Comparison of ENCODE assay signal across 16 cellular contexts in the genomic region with DNA sequence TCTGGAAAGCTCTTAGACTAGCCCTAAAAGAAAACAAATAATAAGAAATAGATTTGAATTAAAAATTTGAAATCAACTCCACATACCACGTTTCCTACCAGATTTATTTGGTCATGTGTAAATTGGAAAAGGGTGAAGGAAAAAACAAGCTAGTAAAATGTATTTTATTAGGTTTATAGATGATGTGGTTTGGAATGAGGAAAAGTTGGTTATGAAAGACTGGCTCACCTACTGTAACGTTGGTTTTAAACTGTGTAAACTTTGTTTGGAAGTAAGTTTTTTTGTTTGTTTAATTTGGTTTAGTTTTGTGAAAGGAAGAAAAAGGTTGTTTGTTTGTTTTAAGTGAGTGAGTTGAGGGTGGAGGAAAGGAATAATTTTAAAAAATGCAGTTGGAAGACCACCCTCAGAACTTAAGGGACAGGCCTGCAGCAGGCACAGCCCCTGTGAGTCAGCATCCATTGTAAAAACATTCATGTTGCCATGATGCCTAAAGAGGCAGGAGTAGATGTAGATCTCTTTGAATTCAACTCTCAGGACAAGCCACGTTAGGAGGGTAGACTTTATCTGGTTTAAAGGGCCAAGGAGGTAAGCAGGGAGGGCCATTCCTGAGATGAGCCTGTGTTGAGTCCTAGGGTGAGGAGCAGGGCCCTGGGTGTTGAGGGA.
DNase-seq lines count a peak whose midpoint lies in the region; ATAC-seq and TF ChIP-seq lines count a peak whose summit lies in the region.
"Had no signal": no experiment of that assay in that cellular context is flagged by ENCODE, and none has a peak within 500 bp of the region (broad histone marks: within the 10 kb centered on the region; RNA-seq: fewer than 3 reads in every experiment).

No MANE protein-coding gene starts in this region.

- H3K4me1 ChIP-seq in mesendoderm (ENCODE audit: control insufficient read depth, low read depth, low read length) (no peaks in the 10 kb centered on the region), upper lobe of right lung (no peaks in the 10 kb centered on the region)
- H3K4me1 ChIP-seq: BLaER1, HAP-1 had no signal

- TF ChIP-seq CTCF in Calu3 (IDR thresholded peaks at IDR 0.05; ENCODE audit: unreplicated experiment) (no peak), LNCaP clone FGC (IDR thresholded peaks at IDR 0.05; ENCODE audit: control insufficient read depth, extremely low read depth, insufficient read depth) (no peak), WTC11 (IDR thresholded peaks at IDR 0.05) (no peak), upper lobe of right lung (IDR thresholded peaks at IDR 0.05) (no peak)

- H2BK120ac ChIP-seq in mesendoderm (ENCODE audit: low read depth, low read length), result no peak overlapping the region

- DNase-seq in Calu3 (no peak), LNCaP clone FGC (ENCODE audit: low read depth) (peak; percentile 62), WTC11 (ENCODE audit: low spot score) (no peak), mesendoderm (peak; percentile 12), upper lobe of right lung (no peak)
- no peak for DNase-seq in stimulated activated CD8-positive, alpha-beta memory T cell treated with anti-CD3 and anti-CD28 coated beads, Interleukin-4, amount 100 ng/mL, for 48 hours
- no peak for DNase-seq in activated naive CD8-positive, alpha-beta T cell treated with anti-CD3 and anti-CD28 coated beads for 36 hours
- DNase-seq: 8988T; AML-193; CD4-positive, CD25-positive, alpha-beta regulatory T cell; DMS 273 treated with DMSO at 0.1 percent for 48 hours; DMS79; GM23248 had no signal

- H3K9ac ChIP-seq in mesendoderm (ENCODE audit: low read length), result no peak overlapping the region
- H3K9ac ChIP-seq: BLaER1, GM23248 had no signal

- H3K4me3 ChIP-seq in LNCaP clone FGC (ENCODE audit: low read depth, low read length) (no peak overlapping the region), mesendoderm (ENCODE audit: low read length) (no peak overlapping the region), upper lobe of right lung (no peak overlapping the region)
- H3K4me3 ChIP-seq: BLaER1, GM12878, GM23248, HAP-1 had no signal

- H3K79me2 ChIP-seq in mesendoderm (ENCODE audit: control insufficient read depth, insufficient read depth, low read length), result no peaks in the 10 kb centered on the region

- H3K36me3 ChIP-seq in mesendoderm (ENCODE audit: control insufficient read depth, insufficient read depth, low read length) (no peaks in the 10 kb centered on the region), upper lobe of right lung (peaks cover 1% of the 10 kb centered on the region)
- H3K36me3 ChIP-seq: BLaER1, HAP-1 had no signal

- no peak overlapping the region for H3K4me2 ChIP-seq in mesendoderm (ENCODE audit: low read length)
- H3K4me2 ChIP-seq: BLaER1 had no signal

- no peak for ATAC-seq in WTC11
- no peak for ATAC-seq in upper lobe of right lung
- ATAC-seq: GM12878 had no signal

- H3K27me3 ChIP-seq in mesendoderm (ENCODE audit: insufficient read depth, low read length, poor library complexity) (no peaks in the 10 kb centered on the region), upper lobe of right lung (no peaks in the 10 kb centered on the region)
- H3K27me3 ChIP-seq: BLaER1 had no signal

- H3K9me3 ChIP-seq in upper lobe of right lung, result no peaks in the 10 kb centered on the region
- H3K9me3 ChIP-seq: BLaER1, HAP-1 had no signal

- POLR2A ChIA-PET in WTC11 (lab: Charles Lee), result no interaction called here

- H3K18ac ChIP-seq in mesendoderm (ENCODE audit: low read length), result no peak overlapping the region

- no TSS peak for BruUV-seq in Calu3 (replicated peaks; lab: Mats Ljungman, UMichigan)

- no peak overlapping the region for H2BK5ac ChIP-seq in mesendoderm (ENCODE audit: low read length)

- H3K4me1 Mint-ChIP-seq in Calu3 (ENCODE audit: low read depth, unreplicated experiment), result peaks cover 16% of the 10 kb centered on the region
- H3K4me1 Mint-ChIP-seq in WTC11, result peaks cover 7% of the 10 kb centered on the region
- H3K4me1 Mint-ChIP-seq in activated naive CD8-positive, alpha-beta T cell treated with anti-CD3 and anti-CD28 coated beads for 36 hours, result peaks cover 2% of the 10 kb centered on the region

- no peak overlapping the region for H4K5ac ChIP-seq in mesendoderm (ENCODE audit: low read length)

- no peaks in the 10 kb centered on the region for H3K27me3 Mint-ChIP-seq in Calu3 (ENCODE audit: unreplicated experiment)
- H3K27me3 Mint-ChIP-seq in WTC11 (ENCODE audit: low read depth), result no peaks in the 10 kb centered on the region
- H3K27me3 Mint-ChIP-seq in activated naive CD8-positive, alpha-beta T cell treated with anti-CD3 and anti-CD28 coated beads for 36 hours, result no peaks in the 10 kb centered on the region
- H3K27me3 Mint-ChIP-seq: CD4-positive, CD25-positive, alpha-beta regulatory T cell had no signal

- intact Hi-C loops in Calu3 (cut with micrococcal nuclease; ENCODE audit: unreplicated experiment), result no loop called here
- intact Hi-C loops in upper lobe of right lung (cut with DNase I), result no loop called here

- no peak overlapping the region for H3K4me3 Mint-ChIP-seq in Calu3 (ENCODE audit: low read depth, unreplicated experiment)
- no peak overlapping the region for H3K4me3 Mint-ChIP-seq in WTC11
- no peak overlapping the region for H3K4me3 Mint-ChIP-seq in activated naive CD8-positive, alpha-beta T cell treated with anti-CD3 and anti-CD28 coated beads for 36 hours
- H3K4me3 Mint-ChIP-seq: CD4-positive, CD25-positive, alpha-beta regulatory T cell had no signal

- H3K9me3 Mint-ChIP-seq in Calu3 (ENCODE audit: low read depth, unreplicated experiment), result no peaks in the 10 kb centered on the region
- no peaks in the 10 kb centered on the region for H3K9me3 Mint-ChIP-seq in WTC11
- no peaks in the 10 kb centered on the region for H3K9me3 Mint-ChIP-seq in activated naive CD8-positive, alpha-beta T cell treated with anti-CD3 and anti-CD28 coated beads for 36 hours
- H3K9me3 Mint-ChIP-seq: CD4-positive, CD25-positive, alpha-beta regulatory T cell had no signal

- H2BK15ac ChIP-seq in mesendoderm (replicated peaks; ENCODE audit: low read depth), result no peak overlapping the region

- H3K36me3 Mint-ChIP-seq in Calu3 (ENCODE audit: insufficient read depth, unreplicated experiment) (peaks cover 16% of the 10 kb centered on the region), WTC11 (no peaks in the 10 kb centered on the region)
- H3K36me3 Mint-ChIP-seq in activated naive CD8-positive, alpha-beta T cell treated with anti-CD3 and anti-CD28 coated beads for 36 hours, result no peaks in the 10 kb centered on the region
- H3K36me3 Mint-ChIP-seq: CD4-positive, CD25-positive, alpha-beta regulatory T cell had no signal

- 100% methylated on average over 1 of the region's 3 CpGs for WGBS in mesendoderm (ENCODE audit: extremely low coverage, insufficient coverage, low lambda C conversion rate)

- H2AK5ac ChIP-seq in mesendoderm (ENCODE audit: low read length), result no peak overlapping the region

- no peak overlapping the region for H3K56ac ChIP-seq in mesendoderm (ENCODE audit: low read length)

- H3K27ac Mint-ChIP-seq in Calu3 (ENCODE audit: unreplicated experiment) (peak overlapping the region; percentile 11), WTC11 (peak overlapping the region; percentile 25; the same call in 1 of the 2 replicates)
- no peak overlapping the region for H3K27ac Mint-ChIP-seq in activated naive CD8-positive, alpha-beta T cell treated with anti-CD3 and anti-CD28 coated beads for 36 hours
- H3K27ac Mint-ChIP-seq: CD4-positive, CD25-positive, alpha-beta regulatory T cell had no signal

- H3K27ac ChIP-seq in mesendoderm (ENCODE audit: low read depth, low read length) (no peak overlapping the region), upper lobe of right lung (no peak overlapping the region)
- H3K27ac ChIP-seq: BLaER1, GM23248 had no signal

- no peak overlapping the region for H3K23ac ChIP-seq in mesendoderm (ENCODE audit: low read length)

- H4K8ac ChIP-seq in mesendoderm (ENCODE audit: low read depth, low read length), result no peak overlapping the region

- CTCF ChIA-PET in Calu3 (lab: Charles Lee) (interaction anchor here (3.1 kb wide), 1 partner anchor 292 kb away, joined by 18 read pairs; no protein-coding TSS in a partner anchor), WTC11 (lab: Charles Lee) (interaction anchor here (3.4 kb wide), 1 partner anchor 335 kb away, joined by 24 read pairs; no protein-coding TSS in a partner anchor)

- H3K79me1 ChIP-seq in mesendoderm (ENCODE audit: low read length), result no peaks in the 10 kb centered on the region

- no peak overlapping the region for H3K4ac ChIP-seq in mesendoderm (ENCODE audit: low read depth, low read length)

TF ChIP-seq in WTC11, 78 proteins besides CTCF, POLR2A, EP300 and RAD21:
- TF ChIP-seq FOXK1 (CRISPR knock-in tag; IDR thresholded peaks at IDR 0.05) (no peak), AR (CRISPR knock-in tag; IDR thresholded peaks at IDR 0.05) (no peak), RELA (CRISPR knock-in tag; IDR thresholded peaks at IDR 0.05; ENCODE audit: borderline replicate concordance) (no peak)

Comparison
In these comparisons a context has a peak if more than half of its experiments do, and no peak if none do; other contexts are left out.
1. DNase-seq: peak in LNCaP clone FGC (single experiment) and mesendoderm (single experiment); none in Calu3 (single experiment), WTC11 (single experiment), stimulated activated CD8-positive, alpha-beta memory T cell treated with anti-CD3 and anti-CD28 coated beads, Interleukin-4, amount 100 ng/mL, for 48 hours (single experiment), upper lobe of right lung (single experiment) and activated naive CD8-positive, alpha-beta T cell treated with anti-CD3 and anti-CD28 coated beads for 36 hours (single experiment).